In genomic region chr1:2595261-2595811, GRCh38 we compare ENCODE assay signal across 1 cellular context.
TF ChIP-seq lines count a peak whose summit lies in the region.

No MANE protein-coding gene starts in this region.

TF ChIP-seq in SK-N-SH, 30 proteins besides CTCF, POLR2A, EP300 and RAD21 (continued from another document):
- TF ChIP-seq GABPA (IDR thresholded peaks at IDR 0.05; ENCODE audit: low read depth), result no peak
